In genomic region chr22:46577361-46578249, GRCh38 we compare ENCODE assay signal across 9 cellular contexts. TPM values are rescaled to one million over a fixed set of nuclear protein-coding genes. Genes with fewer than 3 reads are reported as not detected.
DNase-seq lines count a peak whose midpoint lies in the region; ATAC-seq, FAIRE-seq and TF ChIP-seq lines count a peak whose summit lies in the region.
"Had no signal": no experiment of that assay in that cellular context is flagged by ENCODE, and none has a peak within 500 bp of the region (broad histone marks: within the 10 kb centered on the region; RNA-seq: fewer than 3 reads in every experiment).

No MANE protein-coding gene starts in this region.

- peak; percentile 42 for DNase-seq in DMS53 (lab: John Stamatoyannopoulos, UW)
- DNase-seq in DMS53 treated with DMSO at 0.1 percent for 48 hours (lab: John Stamatoyannopoulos, UW; ENCODE audit: unreplicated experiment) = no peak
- peak; percentile 64 for DNase-seq in RWPE2 (ENCODE audit: low spot score)
- no peak for DNase-seq in H1 (ENCODE audit: low read depth in 1 of 2, low spot score in 2 of 2)

- no peak overlapping the region for H3K18ac ChIP-seq in H1 (ENCODE audit: extremely low read depth, low read length)

- H2AK5ac ChIP-seq in H1 (ENCODE audit: low read depth, low read length) = peak overlapping the region; percentile 65; the same call in 1 of the 2 replicates

- TF ChIP-seq CTCF in RWPE2 (IDR thresholded peaks at IDR 0.05; ENCODE audit: poor library complexity, severe bottlenecking) (no peak), H1 (IDR thresholded peaks at IDR 0.05; ENCODE audit: control extremely low read depth in 1 of 3, insufficient read depth in 1 of 3, low read depth in 1 of 3, low read length in 3 of 3) (no peak), nephron (IDR thresholded peaks at IDR 0.05; ENCODE audit: unreplicated experiment in 3 of 3) (no peak)

- TF ChIP-seq EP300 in H1 (IDR thresholded peaks at IDR 0.05; ENCODE audit: borderline replicate concordance in 1 of 2, low read depth in 2 of 2, low read length in 2 of 2) = no peak

- POLR2A ChIA-PET in H1 (lab: Charles Lee; ENCODE audit: partially characterized antibody) = interaction anchor here (1.5 to 3.6 kb wide), 3 partner anchors 8 to 159 kb away, joined by 4 to 11 read pairs (median 6); no protein-coding TSS in a partner anchor

- no peak overlapping the region for H4K5ac ChIP-seq in H1 (ENCODE audit: insufficient read length, low read depth, low read length)

- H2BK15ac ChIP-seq in H1 (ENCODE audit: low read length) = peak overlapping the region; percentile 19; the same call in 1 of the 2 replicates

- H3K4me3 ChIP-seq in RWPE2 (ENCODE audit: severe bottlenecking) (peak overlapping the region; percentile 66), H1 (ENCODE audit: extremely low read depth in 1 of 4, insufficient read depth in 2 of 4, low read depth in 3 of 4, low read length in 4 of 4) (peak overlapping the region; percentile 50 to 72 (median 57))

- no peak overlapping the region for H2BK5ac ChIP-seq in H1 (ENCODE audit: low read depth, low read length)

- no peaks in the 10 kb centered on the region for H3K9me3 Mint-ChIP-seq in nephron

- H3K27me3 ChIP-seq in RWPE2 (ENCODE audit: insufficient read depth, poor library complexity, severe bottlenecking) = no peaks in the 10 kb centered on the region
- H3K27me3 ChIP-seq in H1 (replicated peaks in 1 of 4; ENCODE audit: control insufficient read depth in 3 of 4, extremely low read depth in 1 of 4, insufficient read depth in 3 of 4, low read length in 3 of 4) = peaks cover 0 to 11% (median 5%) of the 10 kb centered on the region in 4 experiments; a peak in 4 of 7 replicates

- ATAC-seq in RWPE2 (ENCODE audit: low read depth) (no peak), HG03354 (IDR thresholded peaks at IDR 0.05; ENCODE audit: poor library complexity, severe bottlenecking, unreplicated experiment) (no peak), GM21528 (IDR thresholded peaks at IDR 0.05; ENCODE audit: low FRiP score, unreplicated experiment) (no peak), HG03520 (IDR thresholded peaks at IDR 0.05; ENCODE audit: unreplicated experiment) (no peak)

- no peak for FAIRE-seq in H1 (lab: Jason Lieb, UNC)
- FAIRE-seq: A204.1 had no signal

- no peak overlapping the region; the same call in 1 of the 2 replicates for H4K8ac ChIP-seq in H1 (ENCODE audit: extremely low read depth, insufficient read depth, low read length)

- peak overlapping the region in 1 of 3 experiments; percentile 79 for H3K27ac Mint-ChIP-seq in nephron

- peak overlapping the region; percentile 83 to 91 (median 90) for H3K4me3 Mint-ChIP-seq in nephron

- H2BK20ac ChIP-seq in H1 (ENCODE audit: low read length) = no peak overlapping the region

- H4K20me1 ChIP-seq in H1 (replicated peaks in 1 of 2; ENCODE audit: control insufficient read depth in 1 of 2, insufficient read depth in 2 of 2, low read length in 2 of 2) = peaks cover 0 to 10% of the 10 kb centered on the region in 2 experiments

- no peak for TF ChIP-seq RAD21 in H1 (IDR thresholded peaks at IDR 0.05 in 1 of 2, conservative IDR thresholded peaks at IDR 0.05 in 1 of 2; ENCODE audit: low read depth in 2 of 2, low read length in 2 of 2)

- WGBS in H1 (ENCODE audit: extremely low coverage in 1 of 2, insufficient coverage in 1 of 2, insufficient read length in 1 of 2, insufficient replicate concordance in 2 of 2, low coverage in 1 of 2, low lambda C conversion rate in 2 of 2, missing lambda C conversion rate in 1 of 2), 2 experiments = 14% methylated on average over 42 of the region's 67 CpGs; no CpG with 5 or more reads in 1 of the 2 experiments

- no peak overlapping the region for H2AFZ ChIP-seq in H1 (ENCODE audit: low read length)

- H3K4me1 Mint-ChIP-seq in nephron = peaks cover 21% of the 10 kb centered on the region

- H4K91ac ChIP-seq in H1 (replicated peaks; ENCODE audit: insufficient read length, low read length) = no peak overlapping the region

- H3K23me2 ChIP-seq in H1 (ENCODE audit: low read depth, low read length) = peaks cover 9% of the 10 kb centered on the region; the same call in 1 of the 2 replicates

- peaks cover 18% of the 10 kb centered on the region for H3K4me1 ChIP-seq in RWPE2 (ENCODE audit: insufficient read depth, poor library complexity, severe bottlenecking)
- H3K4me1 ChIP-seq in H1 (replicated peaks in 1 of 4; ENCODE audit: control insufficient read depth in 3 of 4, insufficient read depth in 4 of 4, low read length in 3 of 4) = peaks cover 0 to 27% (median 17%) of the 10 kb centered on the region in 4 experiments; a peak in 6 of 7 replicates

- H3K9ac ChIP-seq in H1 (replicated peaks in 1 of 4; ENCODE audit: extremely low read depth in 1 of 4, low read depth in 3 of 4, low read length in 3 of 4) = peak overlapping the region; percentile 29 to 56 (median 43); a peak in 3 of 7 replicates

- H3K9me3 ChIP-seq in RWPE2 (ENCODE audit: severe bottlenecking) (no peaks in the 10 kb centered on the region), H1 (ENCODE audit: insufficient read depth in 2 of 2, low read depth in 1 of 2, low read length in 1 of 2) (no peaks in the 10 kb centered on the region)

- H2BK120ac ChIP-seq in H1 (replicated peaks; ENCODE audit: low read depth, low read length) = no peak overlapping the region

- H3K36me3 Mint-ChIP-seq in nephron (ENCODE audit: low read depth) = no peaks in the 10 kb centered on the region

- peak overlapping the region; percentile 78 to 99 for H3K4me2 ChIP-seq in H1 (ENCODE audit: insufficient read depth in 1 of 2, low read depth in 2 of 2, low read length in 2 of 2)

- no peak for TF ChIP-seq POLR2A in H1 (IDR thresholded peaks at IDR 0.05; ENCODE audit: control extremely low read depth in 1 of 2, low read depth in 2 of 2, low read length in 2 of 2)

- CTCF ChIA-PET in H1 (lab: Charles Lee; ENCODE audit: partially characterized antibody) = interaction anchor here (1.3 kb wide), 1 partner anchor 104 kb away, joined by 3 read pairs; no protein-coding TSS in a partner anchor

- no peak overlapping the region for H3K56ac ChIP-seq in H1 (replicated peaks; ENCODE audit: insufficient read length, low read depth, low read length)

- H3K79me2 ChIP-seq in H1 (ENCODE audit: control insufficient read depth in 1 of 2, insufficient read depth in 2 of 2, low read length in 2 of 2) = peaks cover 0 to 6% of the 10 kb centered on the region in 2 experiments; a peak in 1 of 4 replicates

- peak overlapping the region; percentile 43 for H3K14ac ChIP-seq in H1 (ENCODE audit: insufficient read length)

- H3K27ac ChIP-seq in RWPE2 (ENCODE audit: poor library complexity, severe bottlenecking) (peak overlapping the region; percentile 35), H1 (ENCODE audit: low read depth, low read length) (no peak overlapping the region)

- no peak overlapping the region for H3K4ac ChIP-seq in H1 (replicated peaks; ENCODE audit: insufficient read length, low read depth, low read length)

- H3K23ac ChIP-seq in H1 (ENCODE audit: insufficient read length) = no peak overlapping the region

- H2BK12ac ChIP-seq in H1 (ENCODE audit: low read depth, low read length) = no peak overlapping the region

- peaks cover 3% of the 10 kb centered on the region for H3K27me3 Mint-ChIP-seq in nephron (ENCODE audit: low read depth)

- no peaks in the 10 kb centered on the region for H3K36me3 ChIP-seq in RWPE2 (ENCODE audit: low read depth)
- no peaks in the 10 kb centered on the region for H3K36me3 ChIP-seq in H1 (ENCODE audit: control insufficient read depth in 2 of 4, insufficient read depth in 4 of 4, low read length in 3 of 4)

- H3K79me1 ChIP-seq in H1 (ENCODE audit: low read depth, low read length) = peaks cover 16% of the 10 kb centered on the region

TF ChIP-seq in H1, 55 proteins besides CTCF, POLR2A, EP300 and RAD21:
- no peak for TF ChIP-seq CREB1 (IDR thresholded peaks at IDR 0.05)
- no peak for TF ChIP-seq TAF1 (IDR thresholded peaks at IDR 0.05; ENCODE audit: low read depth, low read length)
- no peak for TF ChIP-seq ASH2L (IDR thresholded peaks at IDR 0.05; ENCODE audit: low read length)
- TF ChIP-seq SIN3A (conservative IDR thresholded peaks at IDR 0.05 in 1 of 2, IDR thresholded peaks at IDR 0.05 in 1 of 2; ENCODE audit: low read depth in 1 of 2, low read length in 2 of 2) = no peak
- no peak for TF ChIP-seq ATF2 (IDR thresholded peaks at IDR 0.05; ENCODE audit: low read length)
- TF ChIP-seq CBX5 (IDR thresholded peaks at IDR 0.05; ENCODE audit: low read depth, low read length) = no peak
- no peak for TF ChIP-seq FOSL1 (IDR thresholded peaks at IDR 0.05; ENCODE audit: insufficient read depth, low read depth, low read length)

RNA-seq across cellular contexts. Expression of gene CELSR1, which starts 40.2 kb away (rescaled TPM):
- total RNA-seq in H1 (2021; fragmentation: NEBNext Ultra II Directional; extraction: Animal tissue kit (Norgen Biotek cat#: 25700)) = 12.2 and 12.4 TPM in 2 replicates
- polyA plus RNA-seq in H1 (2011; rRNA removed) = 9.0 and 16.4 TPM in 2 replicates
- polyA plus RNA-seq in H1 (2011; cell fraction: cytosol; rRNA removed) = 9.1 TPM
- 36.2 TPM for polyA plus RNA-seq in H1 (2011; cell fraction: nucleus; rRNA removed)
- 8.8 to 12.1 TPM (median 10.3 TPM) in 4 replicates for polyA plus RNA-seq in H1 (2012, experiment 1 of 2)
- 7.3 TPM for polyA plus RNA-seq in H1 (2012, experiment 2 of 2)
- 10.4 TPM for polyA plus RNA-seq in H1 (2013, experiment 1 of 2)
- 9.5 TPM for polyA plus RNA-seq in H1 (2013, experiment 2 of 2)
- 22.5 and 24.2 TPM in 2 replicates for polyA minus RNA-seq in H1 (2011; rRNA and poly(A)+ RNA removed)
- 13.4 TPM for polyA minus RNA-seq in H1 (2011; cell fraction: cytosol; rRNA and poly(A)+ RNA removed)
- polyA minus RNA-seq in H1 (2011; cell fraction: nucleus; rRNA and poly(A)+ RNA removed) = 38.4 TPM

RNA-seq across cellular contexts. Expression of gene GRAMD4, which starts 42.6 kb away (rescaled TPM):
- 20.5 and 25.6 TPM in 2 replicates for total RNA-seq in H1 (2021; fragmentation: NEBNext Ultra II Directional; extraction: Animal tissue kit (Norgen Biotek cat#: 25700))
- polyA plus RNA-seq in H1 (2011; rRNA removed) = 7.9 and 8.6 TPM in 2 replicates
- 9.2 TPM for polyA plus RNA-seq in H1 (2011; cell fraction: cytosol; rRNA removed)
- 18.3 TPM for polyA plus RNA-seq in H1 (2011; cell fraction: nucleus; rRNA removed)
- 14.3 to 23.8 TPM (median 16.0 TPM) in 4 replicates for polyA plus RNA-seq in H1 (2012, experiment 1 of 2)
- 5.4 TPM for polyA plus RNA-seq in H1 (2012, experiment 2 of 2)
- 10.3 TPM for polyA plus RNA-seq in H1 (2013, experiment 1 of 2)
- 9.8 TPM for polyA plus RNA-seq in H1 (2013, experiment 2 of 2)
- polyA minus RNA-seq in H1 (2011; rRNA and poly(A)+ RNA removed) = 12.8 and 15.9 TPM in 2 replicates
- 8.7 TPM for polyA minus RNA-seq in H1 (2011; cell fraction: cytosol; rRNA and poly(A)+ RNA removed)
- polyA minus RNA-seq in H1 (2011; cell fraction: nucleus; rRNA and poly(A)+ RNA removed) = 8.7 TPM

Comparison
In these comparisons a context has a peak if more than half of its experiments do, and no peak if none do; other contexts are left out.
1. DNase-seq: peak in DMS53 (single experiment) and RWPE2 (single experiment); none in DMS53 treated with DMSO at 0.1 percent for 48 hours (single experiment) and H1 (0 of 2).